1 cellular context compared by ENCODE assay signal in genomic region chr2:127906206-127906926, GRCh38.
A peak's percentile ranks its signal among the peaks of the same experiment; 100 is the strongest.
TF ChIP-seq lines count a peak whose summit lies in the region.

No MANE protein-coding gene starts in this region.

TF ChIP-seq in K562, 482 proteins besides CTCF, POLR2A, EP300 and RAD21:
- TF ChIP-seq KDM5B (IDR thresholded peaks at IDR 0.05; ENCODE audit: insufficient replicate concordance, low read depth, low read length) = peak; percentile 26
- TF ChIP-seq MGA (IDR thresholded peaks at IDR 0.05) = peak; percentile 67
- peak in 1 of 2 experiments; percentile 66; a peak in 1 of 4 replicates for TF ChIP-seq MNT (conservative IDR thresholded peaks at IDR 0.05)
- TF ChIP-seq L3MBTL2 (IDR thresholded peaks at IDR 0.05) = peak; percentile 75
- TF ChIP-seq, protein P1, sequence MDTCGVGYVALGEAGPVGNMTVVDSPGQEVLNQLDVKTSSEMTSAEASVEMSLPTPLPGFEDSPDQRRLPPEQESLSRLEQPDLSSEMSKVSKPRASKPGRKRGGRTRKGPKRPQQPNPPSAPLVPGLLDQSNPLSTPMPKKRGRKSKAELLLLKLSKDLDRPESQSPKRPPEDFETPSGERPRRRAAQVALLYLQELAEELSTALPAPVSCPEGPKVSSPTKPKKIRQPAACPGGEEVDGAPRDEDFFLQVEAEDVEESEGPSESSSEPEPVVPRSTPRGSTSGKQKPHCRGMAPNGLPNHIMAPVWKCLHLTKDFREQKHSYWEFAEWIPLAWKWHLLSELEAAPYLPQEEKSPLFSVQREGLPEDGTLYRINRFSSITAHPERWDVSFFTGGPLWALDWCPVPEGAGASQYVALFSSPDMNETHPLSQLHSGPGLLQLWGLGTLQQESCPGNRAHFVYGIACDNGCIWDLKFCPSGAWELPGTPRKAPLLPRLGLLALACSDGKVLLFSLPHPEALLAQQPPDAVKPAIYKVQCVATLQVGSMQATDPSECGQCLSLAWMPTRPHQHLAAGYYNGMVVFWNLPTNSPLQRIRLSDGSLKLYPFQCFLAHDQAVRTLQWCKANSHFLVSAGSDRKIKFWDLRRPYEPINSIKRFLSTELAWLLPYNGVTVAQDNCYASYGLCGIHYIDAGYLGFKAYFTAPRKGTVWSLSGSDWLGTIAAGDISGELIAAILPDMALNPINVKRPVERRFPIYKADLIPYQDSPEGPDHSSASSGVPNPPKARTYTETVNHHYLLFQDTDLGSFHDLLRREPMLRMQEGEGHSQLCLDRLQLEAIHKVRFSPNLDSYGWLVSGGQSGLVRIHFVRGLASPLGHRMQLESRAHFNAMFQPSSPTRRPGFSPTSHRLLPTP (IDR thresholded peaks at IDR 0.05; ENCODE audit: borderline replicate concordance, extremely low read depth, insufficient read length) = no peak
- TF ChIP-seq, protein P2, sequence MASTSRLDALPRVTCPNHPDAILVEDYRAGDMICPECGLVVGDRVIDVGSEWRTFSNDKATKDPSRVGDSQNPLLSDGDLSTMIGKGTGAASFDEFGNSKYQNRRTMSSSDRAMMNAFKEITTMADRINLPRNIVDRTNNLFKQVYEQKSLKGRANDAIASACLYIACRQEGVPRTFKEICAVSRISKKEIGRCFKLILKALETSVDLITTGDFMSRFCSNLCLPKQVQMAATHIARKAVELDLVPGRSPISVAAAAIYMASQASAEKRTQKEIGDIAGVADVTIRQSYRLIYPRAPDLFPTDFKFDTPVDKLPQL (IDR thresholded peaks at IDR 0.05; ENCODE audit: extremely low read depth, insufficient read length) = no peak
- peak; percentile 38; the same call in 1 of the 2 replicates for TF ChIP-seq CTBP1 (IDR thresholded peaks at IDR 0.05; ENCODE audit: borderline replicate concordance)
- TF ChIP-seq USF2 (CRISPR knock-in tag; IDR thresholded peaks at IDR 0.05) = peak; percentile 57
- no peak for TF ChIP-seq NCOR1 (IDR thresholded peaks at IDR 0.05)
- TF ChIP-seq, protein P3, sequence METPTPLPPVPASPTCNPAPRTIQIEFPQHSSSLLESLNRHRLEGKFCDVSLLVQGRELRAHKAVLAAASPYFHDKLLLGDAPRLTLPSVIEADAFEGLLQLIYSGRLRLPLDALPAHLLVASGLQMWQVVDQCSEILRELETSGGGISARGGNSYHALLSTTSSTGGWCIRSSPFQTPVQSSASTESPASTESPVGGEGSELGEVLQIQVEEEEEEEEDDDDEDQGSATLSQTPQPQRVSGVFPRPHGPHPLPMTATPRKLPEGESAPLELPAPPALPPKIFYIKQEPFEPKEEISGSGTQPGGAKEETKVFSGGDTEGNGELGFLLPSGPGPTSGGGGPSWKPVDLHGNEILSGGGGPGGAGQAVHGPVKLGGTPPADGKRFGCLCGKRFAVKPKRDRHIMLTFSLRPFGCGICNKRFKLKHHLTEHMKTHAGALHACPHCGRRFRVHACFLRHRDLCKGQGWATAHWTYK (CRISPR knock-in tag; IDR thresholded peaks at IDR 0.05) = 0 out of 2 replicates have a peak, but pooled peaks have one; percentile 47
- TF ChIP-seq, protein P4, sequence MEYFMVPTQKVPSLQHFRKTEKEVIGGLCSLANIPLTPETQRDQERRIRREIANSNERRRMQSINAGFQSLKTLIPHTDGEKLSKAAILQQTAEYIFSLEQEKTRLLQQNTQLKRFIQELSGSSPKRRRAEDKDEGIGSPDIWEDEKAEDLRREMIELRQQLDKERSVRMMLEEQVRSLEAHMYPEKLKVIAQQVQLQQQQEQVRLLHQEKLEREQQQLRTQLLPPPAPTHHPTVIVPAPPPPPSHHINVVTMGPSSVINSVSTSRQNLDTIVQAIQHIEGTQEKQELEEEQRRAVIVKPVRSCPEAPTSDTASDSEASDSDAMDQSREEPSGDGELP (CRISPR knock-in tag; IDR thresholded peaks at IDR 0.05; ENCODE audit: borderline replicate concordance) = 0 out of 2 replicates have a peak, but pooled peaks have one; percentile 17
- TF ChIP-seq BRF1 (IDR thresholded peaks at IDR 0.05; ENCODE audit: borderline replicate concordance, extremely low read depth, insufficient read length) = no peak
- no peak for TF ChIP-seq POLR2AphosphoS5 (IDR thresholded peaks at IDR 0.05; ENCODE audit: control insufficient read depth, insufficient read depth, low read depth, low read length)
- no peak for TF ChIP-seq ZNF133 (CRISPR knock-in tag; IDR thresholded peaks at IDR 0.05)
- TF ChIP-seq RAD51 (IDR thresholded peaks at IDR 0.05; ENCODE audit: borderline replicate concordance, low read depth) = 0 out of 2 replicates have a peak, but pooled peaks have one; percentile 24
- no peak for TF ChIP-seq SMAD2 (IDR thresholded peaks at IDR 0.05; ENCODE audit: low read depth, low read length)
- TF ChIP-seq, protein P5, sequence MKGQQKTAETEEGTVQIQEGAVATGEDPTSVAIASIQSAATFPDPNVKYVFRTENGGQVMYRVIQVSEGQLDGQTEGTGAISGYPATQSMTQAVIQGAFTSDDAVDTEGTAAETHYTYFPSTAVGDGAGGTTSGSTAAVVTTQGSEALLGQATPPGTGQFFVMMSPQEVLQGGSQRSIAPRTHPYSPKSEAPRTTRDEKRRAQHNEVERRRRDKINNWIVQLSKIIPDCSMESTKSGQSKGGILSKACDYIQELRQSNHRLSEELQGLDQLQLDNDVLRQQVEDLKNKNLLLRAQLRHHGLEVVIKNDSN (CRISPR knock-in tag; IDR thresholded peaks at IDR 0.05) = peak; percentile 76
